Comparison of ENCODE assay signal across 21 cellular contexts in genomic region chr10:88083597-88083989, GRCh38.
DNase-seq lines count a peak whose midpoint lies in the region; ATAC-seq, FAIRE-seq and TF ChIP-seq lines count a peak whose summit lies in the region.
"Had no signal": no experiment of that assay in that cellular context is flagged by ENCODE, and none has a peak within 500 bp of the region (broad histone marks: within the 10 kb centered on the region; RNA-seq: fewer than 3 reads in every experiment).

No MANE protein-coding gene starts in this region.

- H3K27ac Mint-ChIP-seq in activated naive CD4-positive, alpha-beta T cell treated with anti-CD3 and anti-CD28 coated beads, Interleukin-2, amount 50 U/mL, for 72 hours: no peak overlapping the region
- H3K27ac Mint-ChIP-seq: HFFc6 had no signal

- TF ChIP-seq CTCF in OCI-LY7 (conservative IDR thresholded peaks at IDR 0.05; ENCODE audit: low read length): no peak
- TF ChIP-seq CTCF in spleen (IDR thresholded peaks at IDR 0.05 in 8 of 11, conservative IDR thresholded peaks at IDR 0.05 in 3 of 11): no peak

- peak overlapping the region; percentile 93; the same call in 1 of the 2 replicates for H2AFZ ChIP-seq in OCI-LY7 (ENCODE audit: low read length)

- H3K79me2 ChIP-seq in OCI-LY7 (ENCODE audit: insufficient read depth, low read depth, low read length): no peaks in the 10 kb centered on the region

- no peak overlapping the region for H3K4me3 ChIP-seq in OCI-LY7 (ENCODE audit: low read depth, low read length, poor library complexity, severe bottlenecking)
- H3K4me3 ChIP-seq in spleen: no peak overlapping the region

- H3K27ac ChIP-seq in KOPT-K1 (ENCODE audit: low read depth, low read length, poor library complexity, severe bottlenecking) (peak overlapping the region; percentile 55), OCI-LY7 (ENCODE audit: low read depth, low read length, poor library complexity, severe bottlenecking) (peak overlapping the region; percentile 76), spleen (peak overlapping the region in 5 of 8 donors; percentile 69 to 88 (median 77))

- intact Hi-C loops in OCI-LY7 (cut with micrococcal nuclease; ENCODE audit: unreplicated experiment) (loop anchor here (2.0 kb wide), 1 partner anchor 25 kb away; no protein-coding TSS in a partner anchor), spleen (cut with DNase I; ENCODE audit: low total_unique reads) (no loop called here)

- POLR2A ChIA-PET in OCI-LY7 (lab: Charles Lee): interaction anchor here (0.6 to 3.5 kb wide), 10 partner anchors 9 to 294 kb away, joined by 3 to 40 read pairs (median 10); no protein-coding TSS in a partner anchor

- no TSS peak for BruUV-seq in OCI-LY7 (replicated peaks; lab: Mats Ljungman, UMichigan)

- WGBS in spleen, 5 donors: 91 to 96% (median 94%) methylated on average over 7 of the region's 7 CpGs

- H3K36me3 ChIP-seq in KOPT-K1 (ENCODE audit: insufficient read depth, low read length) (no peaks in the 10 kb centered on the region), OCI-LY7 (ENCODE audit: insufficient read depth, low read length) (no peaks in the 10 kb centered on the region), spleen (no peaks in the 10 kb centered on the region)
- H3K36me3 ChIP-seq: BE2C had no signal

- no peak for TF ChIP-seq POLR2A in spleen (IDR thresholded peaks at IDR 0.05)

- H3K9me2 ChIP-seq in OCI-LY7 (ENCODE audit: insufficient read depth, low read length): no peaks in the 10 kb centered on the region

- CTCF ChIA-PET in OCI-LY7 (lab: Charles Lee; ENCODE audit: unreplicated experiment): no interaction called here

- H3K27me3 ChIP-seq in spleen (replicated peaks in 1 of 7): no peaks in the 10 kb centered on the region
- H3K27me3 ChIP-seq: BE2C had no signal

- H3K4me1 ChIP-seq in OCI-LY7 (ENCODE audit: insufficient read depth, low read length, poor library complexity, severe bottlenecking): peaks cover 57% of the 10 kb centered on the region
- H3K4me1 ChIP-seq in spleen: peaks cover 0 to 55% (median 29%) of the 10 kb centered on the region in 6 donors
- H3K4me1 ChIP-seq: BE2C had no signal

- FAIRE-seq in GM18507 (lab: Jason Lieb, UNC): peak; percentile 9
- FAIRE-seq: G401.6 had no signal

- no peaks in the 10 kb centered on the region for H3K9me3 Mint-ChIP-seq in activated naive CD4-positive, alpha-beta T cell treated with anti-CD3 and anti-CD28 coated beads, Interleukin-2, amount 50 U/mL, for 72 hours
- H3K9me3 Mint-ChIP-seq: CD4-positive, CD25-positive, alpha-beta regulatory T cell; HFFc6 had no signal

- no peaks in the 10 kb centered on the region for H4K20me1 ChIP-seq in OCI-LY7 (ENCODE audit: insufficient read depth, low read length)

- H3K36me3 Mint-ChIP-seq in activated naive CD4-positive, alpha-beta T cell treated with anti-CD3 and anti-CD28 coated beads, Interleukin-2, amount 50 U/mL, for 72 hours: no peaks in the 10 kb centered on the region
- H3K36me3 Mint-ChIP-seq: CD4-positive, CD25-positive, alpha-beta regulatory T cell had no signal

- DNase-seq in GM18507 (ENCODE audit: extremely low spot score, insufficient read length, low read depth) (no peak), OCI-LY7 (ENCODE audit: low spot score) (no peak), spleen (no peak), SHP77 (lab: John Stamatoyannopoulos, UW) (no peak)
- DNase-seq in activated naive CD4-positive, alpha-beta T cell treated with anti-CD3 and anti-CD28 coated beads, Interleukin-2, amount 50 U/mL, for 72 hours (ENCODE audit: low spot score in 2 of 2): no peak
- DNase-seq: ACHN; BE2C; C1 segment of cervical spinal cord; CD4-positive, CD25-positive, alpha-beta regulatory T cell; CD8-positive, alpha-beta memory T cell; COR-L47; DMS 273 treated with DMSO at 0.1 percent for 48 hours; DMS53; DND-41; GOT3; H7; HFFc6 had no signal

- no peak for ATAC-seq in activated naive CD4-positive, alpha-beta T cell treated with anti-CD3 and anti-CD28 coated beads, Interleukin-2, amount 50 U/mL, for 72 hours
- no peak for ATAC-seq in HG03442 (IDR thresholded peaks at IDR 0.05; ENCODE audit: unreplicated experiment)
- ATAC-seq: HCT116 had no signal

- peak overlapping the region; percentile 13; the same call in 1 of the 2 replicates for H3K4me2 ChIP-seq in OCI-LY7 (ENCODE audit: low read length)

- H3K9me3 ChIP-seq in KOPT-K1 (ENCODE audit: insufficient read depth, low read length, poor library complexity, severe bottlenecking) (no peaks in the 10 kb centered on the region), OCI-LY7 (ENCODE audit: low read length) (no peaks in the 10 kb centered on the region), spleen (no peaks in the 10 kb centered on the region)
- H3K9me3 ChIP-seq: BE2C had no signal
